ENCODE assay signal across 26 cellular contexts in the genomic region with DNA sequence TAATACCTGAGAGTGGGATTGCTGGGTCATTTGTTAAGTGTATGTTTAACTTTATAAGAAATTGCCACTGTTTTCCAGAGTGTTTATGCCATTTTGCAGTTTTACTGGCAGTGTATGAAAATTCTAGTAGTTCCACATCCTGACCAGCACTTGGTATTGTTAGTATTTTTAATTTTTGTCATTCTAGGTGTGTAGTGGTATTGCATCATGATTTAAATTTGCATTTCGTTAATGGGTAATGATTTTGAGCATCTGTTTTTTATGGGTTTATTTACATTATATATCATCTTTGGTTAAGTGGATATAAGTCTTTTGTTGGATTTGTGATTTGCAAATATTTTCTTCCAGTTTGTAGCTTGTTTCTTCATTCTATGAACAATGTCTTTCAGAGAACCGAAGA. TPM values are rescaled to one million over a fixed set of nuclear protein-coding genes. Genes with fewer than 3 reads are reported as not detected.
DNase-seq lines count a peak whose midpoint lies in the region; ATAC-seq, FAIRE-seq and TF ChIP-seq lines count a peak whose summit lies in the region.
"Had no signal": no experiment of that assay in that cellular context is flagged by ENCODE, and none has a peak within 500 bp of the region (broad histone marks: within the 10 kb centered on the region; RNA-seq: fewer than 3 reads in every experiment).

No MANE protein-coding gene starts in this region.

- no peak overlapping the region for H3K4ac ChIP-seq in mesenchymal stem cell (ENCODE audit: low read depth in 1 of 2, low read length in 2 of 2)

- H3K9me3 Mint-ChIP-seq in activated naive CD8-positive, alpha-beta T cell (ENCODE audit: low read depth), result peaks cover 9% of the 10 kb centered on the region
- H3K9me3 Mint-ChIP-seq in activated naive CD8-positive, alpha-beta T cell treated with anti-CD3 and anti-CD28 coated beads for 36 hours, result peaks cover 28% of the 10 kb centered on the region
- peaks cover 0 to 11% (median 0%) of the 10 kb centered on the region in 7 donors for H3K9me3 Mint-ChIP-seq in CD4-positive, CD25-positive, alpha-beta regulatory T cell
- H3K9me3 Mint-ChIP-seq: GM23338 had no signal

- H3K27ac Mint-ChIP-seq in activated naive CD8-positive, alpha-beta T cell, result peak overlapping the region; percentile 24
- no peak overlapping the region for H3K27ac Mint-ChIP-seq in activated naive CD8-positive, alpha-beta T cell treated with anti-CD3 and anti-CD28 coated beads for 36 hours
- H3K27ac Mint-ChIP-seq in CD4-positive, CD25-positive, alpha-beta regulatory T cell, result peak overlapping the region; percentile 4 to 14 (median 13)
- H3K27ac Mint-ChIP-seq: CD14-positive monocyte, GM23338, HFFc6 had no signal

- H3K27me3 Mint-ChIP-seq in activated naive CD8-positive, alpha-beta T cell, result no peaks in the 10 kb centered on the region
- no peaks in the 10 kb centered on the region for H3K27me3 Mint-ChIP-seq in activated naive CD8-positive, alpha-beta T cell treated with anti-CD3 and anti-CD28 coated beads for 36 hours
- no peaks in the 10 kb centered on the region for H3K27me3 Mint-ChIP-seq in CD4-positive, CD25-positive, alpha-beta regulatory T cell
- H3K27me3 Mint-ChIP-seq: CD4-positive, alpha-beta memory T cell had no signal

- TF ChIP-seq POLR2A in K562 (conservative IDR thresholded peaks at IDR 0.05), result no peak

- TF ChIP-seq RAD21 in K562 (CRISPR knock-in tag; conservative IDR thresholded peaks at IDR 0.05 in 1 of 2, IDR thresholded peaks at IDR 0.05 in 1 of 2), result no peak

- peaks cover 70% of the 10 kb centered on the region for H3K4me1 Mint-ChIP-seq in activated naive CD8-positive, alpha-beta T cell (ENCODE audit: low read depth)
- peaks cover 42% of the 10 kb centered on the region for H3K4me1 Mint-ChIP-seq in activated naive CD8-positive, alpha-beta T cell treated with anti-CD3 and anti-CD28 coated beads for 36 hours
- peaks cover 40 to 84% (median 42%) of the 10 kb centered on the region in 4 donors for H3K4me1 Mint-ChIP-seq in CD4-positive, CD25-positive, alpha-beta regulatory T cell

- no peak overlapping the region for H2BK12ac ChIP-seq in mesenchymal stem cell (ENCODE audit: low read length in 2 of 2)

- no peak overlapping the region for H3K18ac ChIP-seq in mesenchymal stem cell (ENCODE audit: low read depth in 1 of 2, low read length in 2 of 2)

- no peak overlapping the region for H3K4me3 Mint-ChIP-seq in activated naive CD8-positive, alpha-beta T cell
- H3K4me3 Mint-ChIP-seq in activated naive CD8-positive, alpha-beta T cell treated with anti-CD3 and anti-CD28 coated beads for 36 hours, result no peak overlapping the region
- H3K4me3 Mint-ChIP-seq in CD4-positive, CD25-positive, alpha-beta regulatory T cell, result no peak overlapping the region
- H3K4me3 Mint-ChIP-seq: CD14-positive monocyte, GM23338, HFFc6 had no signal

- CTCF ChIA-PET in K562 (lab: Yijun Ruan, JAX; ENCODE audit: low intra/inter-chr PET ratio), result no interaction called here

- ATAC-seq in CD4-positive, CD25-positive, alpha-beta regulatory T cell (ENCODE audit: low read depth in 2 of 2), result no peak
- ATAC-seq in K562, result no peak
- ATAC-seq: A549, GM23338 had no signal

- POLR2A ChIA-PET in K562 (lab: Yijun Ruan, JAX), result no interaction called here

- H3K79me2 ChIP-seq in K562 (ENCODE audit: control insufficient read depth, insufficient read depth, low read length), result peaks cover 45% of the 10 kb centered on the region

- H2AK5ac ChIP-seq in mesenchymal stem cell (ENCODE audit: low read length, severe bottlenecking), result no peak overlapping the region

- H2BK5ac ChIP-seq in mesenchymal stem cell (ENCODE audit: low read depth, low read length, poor library complexity, severe bottlenecking), result peak overlapping the region; percentile 44

- H3K14ac ChIP-seq in mesenchymal stem cell (ENCODE audit: low read length in 2 of 2), result no peak overlapping the region

- no peak overlapping the region for H3K4me3 ChIP-seq in CD4-positive, CD25-positive, alpha-beta regulatory T cell (ENCODE audit: low read depth, low read length)
- no peak overlapping the region for H3K4me3 ChIP-seq in K562
- no peak overlapping the region for H3K4me3 ChIP-seq in mesenchymal stem cell (ENCODE audit: insufficient read depth in 1 of 2, low read depth in 1 of 2, low read length in 2 of 2)
- H3K4me3 ChIP-seq: A549; BLaER1 treated with 17β-estradiol and CSF1 and Interleukin-3, amounts not matched to agents 10 nM and 100 nM; GM23338; HAP-1 had no signal

- no peaks in the 10 kb centered on the region for H3K9me1 ChIP-seq in K562 (ENCODE audit: control insufficient read depth, insufficient read depth, low read length)

- H3K23ac ChIP-seq in mesenchymal stem cell (ENCODE audit: low read length in 2 of 2), result no peak overlapping the region

- H2BK120ac ChIP-seq in mesenchymal stem cell (ENCODE audit: low read depth, low read length), result no peak overlapping the region

- H3K9me3 ChIP-seq in CD4-positive, CD25-positive, alpha-beta regulatory T cell (ENCODE audit: control insufficient read depth in 2 of 2, low read length in 2 of 2), result no peaks in the 10 kb centered on the region
- H3K9me3 ChIP-seq in K562 (replicated peaks; ENCODE audit: control insufficient read depth, insufficient read depth, low read depth, low read length), result no peaks in the 10 kb centered on the region
- peaks cover 8% of the 10 kb centered on the region for H3K9me3 ChIP-seq in mesenchymal stem cell (ENCODE audit: control insufficient read depth, low read length)
- H3K9me3 ChIP-seq: A549, BE2C, HAP-1 had no signal

- in situ Hi-C loops in K562 (cut with MboI), result no loop called here

- no peak overlapping the region for H4K8ac ChIP-seq in mesenchymal stem cell (ENCODE audit: low read length)

- TF ChIP-seq CTCF in K562 (IDR thresholded peaks at IDR 0.05 in 2 of 3, conservative IDR thresholded peaks at IDR 0.05 in 1 of 3; ENCODE audit: insufficient read depth in 2 of 3, low read depth in 1 of 3, low read length in 3 of 3), result no peak

- WGBS in K562 (ENCODE audit: insufficient coverage, low coverage, missing lambda C conversion rate), result 54% methylated on average over 2 of the region's 2 CpGs
- 60% methylated on average over 1 of the region's 2 CpGs for WGBS in mesenchymal stem cell

- no peak overlapping the region for H2BK15ac ChIP-seq in mesenchymal stem cell (ENCODE audit: low read depth, poor library complexity, severe bottlenecking)

- no peak for FAIRE-seq in K562 (lab: Jason Lieb, UNC)
- FAIRE-seq: A549, GM12891, GM18507, H54 had no signal

- peaks cover 6% of the 10 kb centered on the region for H3K4me1 ChIP-seq in CD4-positive, CD25-positive, alpha-beta regulatory T cell (ENCODE audit: control insufficient read depth, insufficient read depth, low read length, poor library complexity, severe bottlenecking)
- H3K4me1 ChIP-seq in K562 (replicated peaks in 1 of 2; ENCODE audit: control insufficient read depth in 2 of 2, insufficient read depth in 2 of 2, low read length in 2 of 2) (no peaks in the 10 kb centered on the region; a peak in 1 of 5 replicates), mesenchymal stem cell (ENCODE audit: control insufficient read depth, insufficient read depth, low read depth, low read length) (no peaks in the 10 kb centered on the region)
- H3K4me1 ChIP-seq: A549, BE2C, HAP-1 had no signal

- H4K20me1 ChIP-seq in K562 (replicated peaks; ENCODE audit: control insufficient read depth, insufficient read depth, low read length), result no peaks in the 10 kb centered on the region

- H2AFZ ChIP-seq in K562 (ENCODE audit: low read depth, low read length) (no peak overlapping the region), mesenchymal stem cell (ENCODE audit: low read depth, low read length) (no peak overlapping the region)
- H2AFZ ChIP-seq: GM23338 had no signal

- no peak for TF ChIP-seq EP300 in K562 (IDR thresholded peaks at IDR 0.05; ENCODE audit: low read length)

- H3K9ac ChIP-seq in K562 (ENCODE audit: insufficient read depth in 1 of 2, low read depth in 2 of 2, low read length in 2 of 2), result no peak overlapping the region
- H3K9ac ChIP-seq in mesenchymal stem cell (ENCODE audit: low read length), result no peak overlapping the region
- H3K9ac ChIP-seq: BLaER1 treated with 17β-estradiol and CSF1 and Interleukin-3, amounts not matched to agents 10 nM and 100 nM had no signal

- intact Hi-C loops in K562 (cut with micrococcal nuclease), result no loop called here

- H3K4me2 ChIP-seq in K562 (ENCODE audit: insufficient read depth, low read length), result no peak overlapping the region
- H3K4me2 ChIP-seq in mesenchymal stem cell (ENCODE audit: low read length, poor library complexity, severe bottlenecking), result no peak overlapping the region
- H3K4me2 ChIP-seq: A549, GM23338 had no signal

- H3K79me1 ChIP-seq in mesenchymal stem cell (replicated peaks; ENCODE audit: low read length, poor library complexity, severe bottlenecking), result no peaks in the 10 kb centered on the region

- peaks cover 48% of the 10 kb centered on the region for H3K36me3 Mint-ChIP-seq in activated naive CD8-positive, alpha-beta T cell
- peaks cover 78% of the 10 kb centered on the region for H3K36me3 Mint-ChIP-seq in activated naive CD8-positive, alpha-beta T cell treated with anti-CD3 and anti-CD28 coated beads for 36 hours
- peaks cover 40% of the 10 kb centered on the region for H3K36me3 Mint-ChIP-seq in CD4-positive, CD25-positive, alpha-beta regulatory T cell

- peaks cover 28% of the 10 kb centered on the region for H3K36me3 ChIP-seq in CD4-positive, CD25-positive, alpha-beta regulatory T cell (ENCODE audit: control insufficient read depth, insufficient read depth, low read length)
- H3K36me3 ChIP-seq in K562 (ENCODE audit: control insufficient read depth, insufficient read depth, low read length) (peaks cover 9% of the 10 kb centered on the region; the same call in 1 of the 3 replicates), mesenchymal stem cell (ENCODE audit: control insufficient read depth in 1 of 2, insufficient read depth in 2 of 2, low read depth in 1 of 2, low read length in 2 of 2) (no peaks in the 10 kb centered on the region)
- H3K36me3 ChIP-seq: BE2C, HAP-1 had no signal

- no peaks in the 10 kb centered on the region for H3K27me3 ChIP-seq in CD4-positive, CD25-positive, alpha-beta regulatory T cell (ENCODE audit: control insufficient read depth, insufficient read depth, low read length)
- H3K27me3 ChIP-seq in K562 (ENCODE audit: control insufficient read depth in 2 of 2, insufficient read depth in 2 of 2, low read length in 2 of 2), result no peaks in the 10 kb centered on the region
- no peaks in the 10 kb centered on the region for H3K27me3 ChIP-seq in mesenchymal stem cell (ENCODE audit: control insufficient read depth in 1 of 2, insufficient read depth in 1 of 2, low read length in 2 of 2)
- H3K27me3 ChIP-seq: BE2C; BLaER1 treated with 17β-estradiol and CSF1 and Interleukin-3, amounts not matched to agents 10 nM and 100 nM had no signal

- BruUV-seq in K562 (replicated peaks; lab: Mats Ljungman, UMichigan), result no TSS peak

- H3K27ac ChIP-seq in CD4-positive, CD25-positive, alpha-beta regulatory T cell (ENCODE audit: insufficient read depth, low read length, poor library complexity, severe bottlenecking), result no peak overlapping the region
- no peak overlapping the region for H3K27ac ChIP-seq in K562 (ENCODE audit: extremely low read depth, low read depth, low read length)
- no peak overlapping the region for H3K27ac ChIP-seq in mesenchymal stem cell (ENCODE audit: low read length, poor library complexity, severe bottlenecking)
- H3K27ac ChIP-seq: A549; BLaER1 treated with 17β-estradiol and CSF1 and Interleukin-3, amounts not matched to agents 10 nM and 100 nM had no signal

- no peak overlapping the region for H4K91ac ChIP-seq in mesenchymal stem cell (ENCODE audit: low read length)

- no peak for DNase-seq in activated naive CD8-positive, alpha-beta T cell treated with anti-CD3 and anti-CD28 coated beads for 36 hours
- DNase-seq in CD4-positive, CD25-positive, alpha-beta regulatory T cell, result no peak
- DNase-seq in K562 (ENCODE audit: extremely low read depth in 1 of 4, low spot score in 3 of 4), result no peak
- DNase-seq in mesenchymal stem cell, result no peak
- no peak for DNase-seq in HuH-7 (ENCODE audit: low spot score)
- DNase-seq in NCI-H2171 (lab: John Stamatoyannopoulos, UW), result no peak
- DNase-seq: 8988T; ACHN; AML-193; BE2C; Calu3; CD4-positive, alpha-beta memory T cell; COR-L47; DMS53; DMS79 treated with DMSO at 0.1 percent for 48 hours; GF-D8; HFFc6 had no signal

RNA-seq across cellular contexts. Expression of gene PDE3B, which starts 34.7 kb away (rescaled TPM):
- total RNA-seq in activated naive CD8-positive, alpha-beta T cell treated with anti-CD3 and anti-CD28 coated beads for 36 hours, result 10 to 100 TPM; 44.4 to 46.5 TPM
- 99.5 TPM for total RNA-seq in CD4-positive, CD25-positive, alpha-beta regulatory T cell
- polyA plus RNA-seq in CD4-positive, CD25-positive, alpha-beta regulatory T cell, result 10 to 100 TPM; 32.8 to 62.4 (median 49.1) TPM
- 21.1 and 47.2 TPM in 2 replicates for total RNA-seq in K562 (2011; cell fraction: chromatin; rRNA removed; ENCODE audit: low replicate concordance)
- total RNA-seq in K562 (2011; cell fraction: nucleolus; rRNA removed), result 12.0 and 15.7 TPM in 2 replicates
- total RNA-seq in K562 (2011; cell fraction: nucleoplasm; rRNA removed), result 24.6 and 34.8 TPM in 2 replicates
- 12.2 and 13.8 TPM in 2 replicates for total RNA-seq in K562 (2014; rRNA removed)
- total RNA-seq in K562 (2014; rRNA removed; fragmentation: Illumina TruSeq; extraction: Trizol), result 16.3 and 17.0 TPM in 2 replicates
- 20.9 and 22.5 TPM in 2 replicates for total RNA-seq in K562 (2015; rRNA removed; fragmentation: Illumina TruSeq; extraction: Trizol)
- total RNA-seq in K562 (2021), result 15.1 and 15.8 TPM in 2 replicates
- polyA plus RNA-seq in K562 (2011; rRNA removed), result 7.9 and 11.4 TPM in 2 replicates
- 3.5 and 6.3 TPM in 2 replicates for polyA plus RNA-seq in K562 (2011; cell fraction: cytosol; rRNA removed)
- polyA plus RNA-seq in K562 (2011; cell fraction: nucleus; rRNA removed), result 17.5 and 17.6 TPM in 2 replicates
- polyA plus RNA-seq in K562 (2012), result 9.8 and 10.0 TPM in 2 replicates
- 9.9 and 13.7 TPM in 2 replicates for polyA plus RNA-seq in K562 (2014; fragmentation: Illumina TruSeq; extraction: Trizol)
- 1 to 10 TPM; 2.3 to 2.9 TPM for polyA plus RNA-seq in K562 (2014; fragmentation: Nextera tagmentation; extraction: Ambion mirVana)
- polyA plus RNA-seq in K562 (2014; rRNA removed), result 7.5 and 7.8 TPM in 2 replicates
- polyA minus RNA-seq in K562 (2011; rRNA and poly(A)+ RNA removed), result 21.1 and 26.2 TPM in 2 replicates
- polyA minus RNA-seq in K562 (2011; cell fraction: cytosol; rRNA and poly(A)+ RNA removed), result 7.8 and 12.7 TPM in 2 replicates
- 31.1 and 33.1 TPM in 2 replicates for polyA minus RNA-seq in K562 (2011; cell fraction: nucleus; rRNA and poly(A)+ RNA removed)
- polyA plus RNA-seq in mesenchymal stem cell (2013, experiment 1 of 2), result 1.6 TPM
- polyA plus RNA-seq in mesenchymal stem cell (2013, experiment 2 of 2), result 1.8 TPM
